In genomic region chr1:21270086-21270689, GRCh38 we compare ENCODE assay signal across 1 cellular context.
TF ChIP-seq lines count a peak whose summit lies in the region.

No MANE protein-coding gene starts in this region.

TF ChIP-seq in HepG2, 621 proteins besides CTCF, POLR2A, EP300 and RAD21 (continued from another document):
- TF ChIP-seq MXI1 (IDR thresholded peaks at IDR 0.05; ENCODE audit: borderline replicate concordance, low read depth, low read length) (peak; percentile 33; the same call in 1 of the 3 replicates), ELF1 (CRISPR knock-in tag; IDR thresholded peaks at IDR 0.05) (peak; percentile 2; the same call in 1 of the 2 replicates), CREB1 (IDR thresholded peaks at IDR 0.05) (no peak), CREB1 (CRISPR knock-in tag; IDR thresholded peaks at IDR 0.05) (0 out of 2 replicates have a peak, but pooled peaks have one; percentile 17), ZNF501 (CRISPR knock-in tag; IDR thresholded peaks at IDR 0.05) (peak; percentile 52; the same call in 1 of the 2 replicates), ZMAT3 (CRISPR knock-in tag; conservative IDR thresholded peaks at IDR 0.05) (0 out of 2 replicates have a peak, but pooled peaks have one; percentile 16), ZNF331 (CRISPR knock-in tag; IDR thresholded peaks at IDR 0.05) (peak; percentile 47; the same call in 1 of the 2 replicates), XRCC5 (optimal IDR thresholded peaks at IDR 0.05; ENCODE audit: low read length) (peak; percentile 68), CEBPG (CRISPR knock-in tag; IDR thresholded peaks at IDR 0.05) (peak; percentile 10; the same call in 1 of the 2 replicates), PRPF4 (IDR thresholded peaks at IDR 0.05; ENCODE audit: low read depth, low read length, poor library complexity, severe bottlenecking) (peak; percentile 31), MIXL1 (CRISPR knock-in tag; IDR thresholded peaks at IDR 0.05) (peak; percentile 29; the same call in 1 of the 2 replicates), ZNF687 (CRISPR knock-in tag; IDR thresholded peaks at IDR 0.05) (peak; percentile 71), ZNF136 (CRISPR knock-in tag; IDR thresholded peaks at IDR 0.05; ENCODE audit: low read depth) (0 out of 2 replicates have a peak, but pooled peaks have one; percentile 23), ZKSCAN5 (CRISPR knock-in tag; IDR thresholded peaks at IDR 0.05) (no peak), ZNF746 (CRISPR knock-in tag; IDR thresholded peaks at IDR 0.05) (0 out of 2 replicates have a peak, but pooled peaks have one; percentile 15), JUNB (CRISPR knock-in tag; IDR thresholded peaks at IDR 0.05; ENCODE audit: borderline replicate concordance) (no peak), TCF12 (IDR thresholded peaks at IDR 0.05) (no peak), TCF12 (CRISPR knock-in tag; IDR thresholded peaks at IDR 0.05) (no peak; the same call in 1 of the 2 replicates), ZNF282 (IDR thresholded peaks at IDR 0.05; ENCODE audit: partially characterized antibody) (no peak), ZSCAN21 (CRISPR knock-in tag; IDR thresholded peaks at IDR 0.05; ENCODE audit: borderline replicate concordance) (0 out of 2 replicates have a peak, but pooled peaks have one; percentile 8), FOSL2 (CRISPR knock-in tag; IDR thresholded peaks at IDR 0.05) (peak; percentile 27; the same call in 1 of the 2 replicates), ZNF878 (CRISPR knock-in tag; IDR thresholded peaks at IDR 0.05) (0 out of 2 replicates have a peak, but pooled peaks have one; percentile 34), ASH2L (IDR thresholded peaks at IDR 0.05; ENCODE audit: insufficient read length, low read depth, low read length) (peak; percentile 14), TARDBP (CRISPR knock-in tag; IDR thresholded peaks at IDR 0.05) (0 out of 2 replicates have a peak, but pooled peaks have one; percentile 11), ZNF841 (CRISPR knock-in tag; IDR thresholded peaks at IDR 0.05; ENCODE audit: borderline replicate concordance) (no peak), RFX5 (IDR thresholded peaks at IDR 0.05; ENCODE audit: low read depth, low read length) (0 out of 2 replicates have a peak, but pooled peaks have one; percentile 4), ZNF224 (CRISPR knock-in tag; IDR thresholded peaks at IDR 0.05) (0 out of 2 replicates have a peak, but pooled peaks have one; percentile 72), HIVEP1 (CRISPR knock-in tag; IDR thresholded peaks at IDR 0.05) (0 out of 2 replicates have a peak, but pooled peaks have one; percentile 2), MEF2D (CRISPR knock-in tag; IDR thresholded peaks at IDR 0.05) (0 out of 2 replicates have a peak, but pooled peaks have one; percentile 50), BHLHE40 (IDR thresholded peaks at IDR 0.05; ENCODE audit: low read length) (0 out of 2 replicates have a peak, but pooled peaks have one; percentile 24), MIER3 (CRISPR knock-in tag; IDR thresholded peaks at IDR 0.05; ENCODE audit: borderline replicate concordance) (0 out of 2 replicates have a peak, but pooled peaks have one; percentile 29), ARNT2 (CRISPR knock-in tag; IDR thresholded peaks at IDR 0.05; ENCODE audit: low read depth) (no peak), ZNF629 (CRISPR knock-in tag; conservative IDR thresholded peaks at IDR 0.05) (peak; percentile 99), NR2F1 (CRISPR knock-in tag; IDR thresholded peaks at IDR 0.05) (0 out of 4 replicates have a peak, but pooled peaks of 1 of the 2 experiments have one; percentile 8), FOXK1 (CRISPR knock-in tag; IDR thresholded peaks at IDR 0.05; ENCODE audit: borderline replicate concordance, low read depth) (peak; percentile 40; the same call in 1 of the 2 replicates), ZNF33B (CRISPR knock-in tag; IDR thresholded peaks at IDR 0.05) (0 out of 2 replicates have a peak, but pooled peaks have one; percentile 7), MBNL3 (CRISPR knock-in tag; conservative IDR thresholded peaks at IDR 0.05) (no peak)
- TF ChIP-seq, protein P1, sequence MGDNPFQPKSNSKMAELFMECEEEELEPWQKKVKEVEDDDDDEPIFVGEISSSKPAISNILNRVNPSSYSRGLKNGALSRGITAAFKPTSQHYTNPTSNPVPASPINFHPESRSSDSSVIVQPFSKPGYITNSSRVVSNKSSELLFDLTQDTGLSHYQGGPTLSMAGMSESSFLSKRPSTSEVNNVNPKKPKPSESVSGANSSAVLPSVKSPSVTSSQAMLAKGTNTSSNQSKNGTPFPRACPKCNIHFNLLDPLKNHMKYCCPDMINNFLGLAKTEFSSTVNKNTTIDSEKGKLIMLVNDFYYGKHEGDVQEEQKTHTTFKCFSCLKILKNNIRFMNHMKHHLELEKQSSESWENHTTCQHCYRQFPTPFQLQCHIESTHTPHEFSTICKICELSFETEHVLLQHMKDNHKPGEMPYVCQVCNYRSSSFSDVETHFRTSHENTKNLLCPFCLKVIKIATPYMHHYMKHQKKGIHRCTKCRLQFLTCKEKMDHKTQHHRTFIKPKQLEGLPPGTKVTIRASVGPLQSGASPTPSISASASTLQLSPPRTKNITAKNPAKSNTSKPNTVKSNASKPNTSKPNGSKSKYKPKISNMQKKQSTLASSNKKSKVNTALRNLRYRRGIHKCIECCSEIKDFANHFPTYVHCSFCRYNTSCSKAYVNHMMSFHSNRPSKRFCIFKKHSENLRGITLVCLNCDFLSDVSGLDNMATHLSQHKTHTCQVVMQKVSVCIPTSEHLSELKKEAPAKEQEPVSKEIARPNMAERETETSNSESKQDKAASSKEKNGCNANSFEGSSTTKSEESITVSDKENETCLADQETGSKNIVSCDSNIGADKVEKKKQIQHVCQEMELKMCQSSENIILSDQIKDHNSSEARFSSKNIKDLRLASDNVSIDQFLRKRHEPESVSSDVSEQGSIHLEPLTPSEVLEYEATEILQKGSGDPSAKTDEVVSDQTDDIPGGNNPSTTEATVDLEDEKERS (CRISPR knock-in tag; IDR thresholded peaks at IDR 0.05): peak; percentile 82; the same call in 1 of the 2 replicates
- TF ChIP-seq, protein P2, sequence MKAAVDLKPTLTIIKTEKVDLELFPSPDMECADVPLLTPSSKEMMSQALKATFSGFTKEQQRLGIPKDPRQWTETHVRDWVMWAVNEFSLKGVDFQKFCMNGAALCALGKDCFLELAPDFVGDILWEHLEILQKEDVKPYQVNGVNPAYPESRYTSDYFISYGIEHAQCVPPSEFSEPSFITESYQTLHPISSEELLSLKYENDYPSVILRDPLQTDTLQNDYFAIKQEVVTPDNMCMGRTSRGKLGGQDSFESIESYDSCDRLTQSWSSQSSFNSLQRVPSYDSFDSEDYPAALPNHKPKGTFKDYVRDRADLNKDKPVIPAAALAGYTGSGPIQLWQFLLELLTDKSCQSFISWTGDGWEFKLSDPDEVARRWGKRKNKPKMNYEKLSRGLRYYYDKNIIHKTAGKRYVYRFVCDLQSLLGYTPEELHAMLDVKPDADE (CRISPR knock-in tag; IDR thresholded peaks at IDR 0.05): no peak
- TF ChIP-seq, protein P3, sequence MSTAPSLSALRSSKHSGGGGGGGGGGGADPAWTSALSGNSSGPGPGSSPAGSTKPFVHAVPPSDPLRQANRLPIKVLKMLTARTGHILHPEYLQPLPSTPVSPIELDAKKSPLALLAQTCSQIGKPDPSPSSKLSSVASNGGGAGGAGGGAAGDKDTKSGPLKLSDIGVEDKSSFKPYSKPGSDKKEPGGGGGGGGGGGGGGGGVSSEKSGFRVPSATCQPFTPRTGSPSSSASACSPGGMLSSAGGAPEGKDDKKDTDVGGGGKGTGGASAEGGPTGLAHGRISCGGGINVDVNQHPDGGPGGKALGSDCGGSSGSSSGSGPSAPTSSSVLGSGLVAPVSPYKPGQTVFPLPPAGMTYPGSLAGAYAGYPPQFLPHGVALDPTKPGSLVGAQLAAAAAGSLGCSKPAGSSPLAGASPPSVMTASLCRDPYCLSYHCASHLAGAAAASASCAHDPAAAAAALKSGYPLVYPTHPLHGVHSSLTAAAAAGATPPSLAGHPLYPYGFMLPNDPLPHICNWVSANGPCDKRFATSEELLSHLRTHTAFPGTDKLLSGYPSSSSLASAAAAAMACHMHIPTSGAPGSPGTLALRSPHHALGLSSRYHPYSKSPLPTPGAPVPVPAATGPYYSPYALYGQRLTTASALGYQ (CRISPR knock-in tag; IDR thresholded peaks at IDR 0.05): no peak
- TF ChIP-seq, protein P4, sequence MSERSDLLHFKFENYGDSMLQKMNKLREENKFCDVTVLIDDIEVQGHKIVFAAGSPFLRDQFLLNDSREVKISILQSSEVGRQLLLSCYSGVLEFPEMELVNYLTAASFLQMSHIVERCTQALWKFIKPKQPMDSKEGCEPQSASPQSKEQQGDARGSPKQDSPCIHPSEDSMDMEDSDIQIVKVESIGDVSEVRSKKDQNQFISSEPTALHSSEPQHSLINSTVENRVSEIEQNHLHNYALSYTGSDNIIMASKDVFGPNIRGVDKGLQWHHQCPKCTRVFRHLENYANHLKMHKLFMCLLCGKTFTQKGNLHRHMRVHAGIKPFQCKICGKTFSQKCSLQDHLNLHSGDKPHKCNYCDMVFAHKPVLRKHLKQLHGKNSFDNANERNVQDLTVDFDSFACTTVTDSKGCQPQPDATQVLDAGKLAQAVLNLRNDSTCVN (CRISPR knock-in tag; IDR thresholded peaks at IDR 0.05; ENCODE audit: borderline replicate concordance): no peak; the same call in 1 of the 2 replicates
